Comparison of ENCODE assay signal across 9 cellular contexts in genomic region chr1:15027515-15027948, GRCh38.
DNase-seq lines count a peak whose midpoint lies in the region; ATAC-seq and TF ChIP-seq lines count a peak whose summit lies in the region.
"Had no signal": no experiment of that assay in that cellular context is flagged by ENCODE, and none has a peak within 500 bp of the region (broad histone marks: within the 10 kb centered on the region; RNA-seq: fewer than 3 reads in every experiment).

No MANE protein-coding gene starts in this region.

- H3K4me1 ChIP-seq in mucosa of descending colon (ENCODE audit: low read depth) (peaks cover 6% of the 10 kb centered on the region), tibial artery (peaks cover 0 to 22% (median 7%) of the 10 kb centered on the region in 4 donors)

- POLR2A ChIA-PET in activated CD4-positive, alpha-beta T cell treated with anti-CD3 and anti-CD28 coated beads, Interleukin-2, amount 10 ng/mL, durations not matched to agents 7 days and 5 days (lab: Charles Lee), result no interaction called here

- no peak overlapping the region for H3K27ac Mint-ChIP-seq in activated CD4-positive, alpha-beta T cell treated with anti-CD3 and anti-CD28 coated beads, Interleukin-2, amount 10 ng/mL, durations not matched to agents 7 days and 5 days
- H3K27ac Mint-ChIP-seq: activated B cell treated with CpG ODN at 0.5 μM for 24 hours had no signal

- H3K4me1 Mint-ChIP-seq in activated CD4-positive, alpha-beta T cell treated with anti-CD3 and anti-CD28 coated beads, Interleukin-2, amount 10 ng/mL, durations not matched to agents 7 days and 5 days, result no peaks in the 10 kb centered on the region
- H3K4me1 Mint-ChIP-seq: activated B cell treated with CpG ODN at 0.5 μM for 24 hours had no signal

- H3K27me3 ChIP-seq in GM06990 (replicated peaks; ENCODE audit: control insufficient read depth, insufficient read depth, low read length) (no peaks in the 10 kb centered on the region), tibial artery (no peaks in the 10 kb centered on the region)

- no peaks in the 10 kb centered on the region for H3K36me3 ChIP-seq in GM06990 (ENCODE audit: control insufficient read depth, insufficient read depth, low read length)
- H3K36me3 ChIP-seq in mucosa of descending colon (ENCODE audit: low read depth), result no peaks in the 10 kb centered on the region
- H3K36me3 ChIP-seq in tibial artery, result no peaks in the 10 kb centered on the region

- no peak for DNase-seq in GM06990 (ENCODE audit: extremely low read depth, insufficient read length)
- DNase-seq in LoVo (ENCODE audit: low spot score), result peak; percentile 40
- DNase-seq in activated CD4-positive, alpha-beta T cell treated with anti-CD3 and anti-CD28 coated beads, Interleukin-2, amount 10 ng/mL, durations not matched to agents 7 days and 5 days, result peak; percentile 31
- peak in 2 of 3 donors; percentile 84 for DNase-seq in mucosa of descending colon
- peak; percentile 60 to 86 for DNase-seq in tibial artery
- DNase-seq: activated B cell treated with CpG ODN at 0.5 μM for 24 hours had no signal

- no peaks in the 10 kb centered on the region for H3K9me3 ChIP-seq in mucosa of descending colon
- H3K9me3 ChIP-seq in tibial artery, result no peaks in the 10 kb centered on the region

- H3K27me3 Mint-ChIP-seq in activated CD4-positive, alpha-beta T cell treated with anti-CD3 and anti-CD28 coated beads, Interleukin-2, amount 10 ng/mL, durations not matched to agents 7 days and 5 days, result no peaks in the 10 kb centered on the region
- H3K27me3 Mint-ChIP-seq: activated B cell treated with CpG ODN at 0.5 μM for 24 hours had no signal

- TF ChIP-seq CTCF in GM06990 (IDR thresholded peaks at IDR 0.05; ENCODE audit: insufficient read depth, low read length, poor library complexity, severe bottlenecking) (peak; percentile 92), mucosa of descending colon (IDR thresholded peaks at IDR 0.05) (peak; percentile 71), tibial artery (IDR thresholded peaks at IDR 0.05) (peak; percentile 89 to 90)

- H3K4me3 ChIP-seq in GM06990 (replicated peaks; ENCODE audit: low read depth, low read length) (no peak overlapping the region), mucosa of descending colon (no peak overlapping the region), tibial artery (no peak overlapping the region)

- H3K9me3 Mint-ChIP-seq in activated CD4-positive, alpha-beta T cell treated with anti-CD3 and anti-CD28 coated beads, Interleukin-2, amount 10 ng/mL, durations not matched to agents 7 days and 5 days, result no peaks in the 10 kb centered on the region
- H3K9me3 Mint-ChIP-seq: activated B cell treated with CpG ODN at 0.5 μM for 24 hours had no signal

- intact Hi-C loops in mucosa of descending colon (cut with DNase I, micrococcal nuclease), result loop anchor here in 1 of 2 donors (10.0 kb wide), 1 partner anchor 103 kb away; no protein-coding TSS in a partner anchor
- intact Hi-C loops in tibial artery (cut with DNase I; ENCODE audit: low total_unique reads), result loop anchor here (5.0 kb wide), 2 partner anchors 110 to 250 kb away; no protein-coding TSS in a partner anchor

- ATAC-seq in esophagus mucosa (peak; percentile 52), mucosa of descending colon (peak; percentile 81), HG03097 (IDR thresholded peaks at IDR 0.05; ENCODE audit: low FRiP score, unreplicated experiment) (no peak), GM21390 (IDR thresholded peaks at IDR 0.05; ENCODE audit: unreplicated experiment) (no peak)

- peak overlapping the region; percentile 22 to 31 for H3K27ac ChIP-seq in tibial artery

- CTCF ChIA-PET in activated CD4-positive, alpha-beta T cell treated with anti-CD3 and anti-CD28 coated beads, Interleukin-2, amount 10 ng/mL, durations not matched to agents 7 days and 5 days (lab: Charles Lee), result interaction anchor here (0.9 to 1.4 kb wide), 4 partner anchors 8 to 13 kb away, joined by 3 to 6 read pairs (median 3); no protein-coding TSS in a partner anchor

- H3K4me3 Mint-ChIP-seq in activated CD4-positive, alpha-beta T cell treated with anti-CD3 and anti-CD28 coated beads, Interleukin-2, amount 10 ng/mL, durations not matched to agents 7 days and 5 days, result no peak overlapping the region
- H3K4me3 Mint-ChIP-seq: activated B cell treated with CpG ODN at 0.5 μM for 24 hours had no signal

- H3K36me3 Mint-ChIP-seq in activated CD4-positive, alpha-beta T cell treated with anti-CD3 and anti-CD28 coated beads, Interleukin-2, amount 10 ng/mL, durations not matched to agents 7 days and 5 days (ENCODE audit: low read depth), result no peaks in the 10 kb centered on the region

Comparison
In these comparisons a context has a peak if more than half of its experiments do, and no peak if none do; other contexts are left out.
1. ATAC-seq: peak in esophagus mucosa (single experiment) and mucosa of descending colon (single experiment); none in HG03097 (single experiment) and GM21390 (single experiment).
2. Peak in every context shown above with its lines, with median percentiles within 50 percentile points of each other: CTCF ChIP-seq.